10 cellular contexts compared by ENCODE assay signal in the genomic region with DNA sequence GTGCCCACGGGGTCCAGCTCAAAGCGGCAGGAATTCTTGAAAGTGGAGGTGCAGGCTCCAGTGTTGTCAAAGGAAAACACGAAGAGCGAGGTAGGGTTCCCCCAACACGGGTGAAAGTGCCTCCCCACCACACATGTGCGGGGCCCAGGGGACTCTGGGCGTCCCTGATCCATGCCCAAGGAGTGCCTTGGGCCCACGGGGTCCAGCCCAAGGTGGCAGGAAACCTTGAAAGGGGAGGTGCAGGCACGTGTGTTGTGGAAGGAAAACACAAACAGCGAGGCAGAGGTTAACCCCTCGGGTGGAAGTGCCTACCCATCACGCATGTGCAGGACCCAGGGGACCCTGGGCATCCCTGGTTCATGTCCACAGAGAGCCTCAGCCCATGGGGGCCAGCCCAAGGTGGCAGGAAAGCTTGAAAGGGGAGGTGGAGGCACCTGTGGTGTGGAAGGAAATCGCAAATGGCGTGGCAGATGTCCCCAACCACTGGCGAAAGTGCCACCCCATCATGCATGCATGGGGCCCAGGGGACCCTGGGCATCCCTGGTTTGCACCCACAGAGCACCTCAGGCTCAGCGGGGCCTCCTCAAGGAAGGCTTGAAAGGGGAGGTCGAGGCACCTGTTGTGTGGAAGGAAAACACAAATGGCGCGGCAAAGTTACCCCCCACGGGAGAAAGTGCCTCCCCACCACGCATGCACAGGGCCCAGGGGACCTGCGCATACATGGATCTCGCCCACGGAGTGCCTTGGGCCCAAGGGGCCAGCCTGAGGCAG.
"Had no signal": no experiment of that assay in that cellular context is flagged by ENCODE, and none has a peak within 500 bp of the region (broad histone marks: within the 10 kb centered on the region; RNA-seq: fewer than 3 reads in every experiment).

No MANE protein-coding gene starts in this region.

- H3K27me3 ChIP-seq: esophagus squamous epithelium, left lung, tibial artery had no signal

- ATAC-seq: activated CD4-positive, alpha-beta T cell treated with anti-CD3 and anti-CD28 coated beads for 36 hours; activated CD8-positive, alpha-beta T cell treated with anti-CD3 and anti-CD28 coated beads, Interleukin-2, amount 10 ng/mL, durations not matched to agents 7 days and 5 days; left lung had no signal

- H3K36me3 ChIP-seq: esophagus squamous epithelium, left lung, tibial artery had no signal

- DNase-seq: activated CD4-positive, alpha-beta T cell treated with anti-CD3 and anti-CD28 coated beads for 36 hours; activated CD8-positive, alpha-beta memory T cell treated with anti-CD3 and anti-CD28 coated beads, Interleukin-2, amount 50 U/mL, for 48 hours; activated CD8-positive, alpha-beta T cell treated with anti-CD3 and anti-CD28 coated beads, Interleukin-2, amount 10 ng/mL, durations not matched to agents 7 days and 5 days; activated effector memory CD4-positive, alpha-beta T cell treated with Interleukin-2 at 50 U/mL for 16 hours; esophagus squamous epithelium; foreskin fibroblast; T-helper 9 cell had no signal

- H3K4me3 ChIP-seq: esophagus squamous epithelium, left lung, skin epidermis, tibial artery had no signal

- H3K4me1 ChIP-seq: esophagus squamous epithelium, left lung, tibial artery had no signal

- H3K27ac ChIP-seq: esophagus squamous epithelium, left lung, skin epidermis, tibial artery had no signal
